In the genomic region with DNA sequence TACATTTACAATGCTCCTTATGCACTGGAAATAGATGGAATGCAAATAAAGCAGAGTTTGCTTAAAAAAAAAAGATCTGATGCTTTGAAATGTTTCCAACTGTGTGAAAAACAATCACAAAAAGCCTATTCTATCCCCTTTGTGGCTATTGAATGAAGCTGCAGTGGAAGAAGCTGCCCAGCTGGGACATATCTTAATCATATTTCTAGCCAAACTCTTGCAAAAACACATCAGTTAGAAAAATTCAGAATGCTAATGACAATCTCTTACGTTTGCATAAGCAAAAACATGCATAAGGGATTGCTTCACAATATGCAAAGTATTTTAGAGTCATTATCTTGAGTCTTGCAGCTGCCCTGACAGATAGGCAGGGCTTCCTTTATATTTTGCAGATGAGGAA, we compare ENCODE assay signal across 1 cellular context.
TF ChIP-seq lines count a peak whose summit lies in the region.

No MANE protein-coding gene starts in this region.

TF ChIP-seq in IMR-90, 13 proteins besides CTCF, POLR2A, EP300 and RAD21:
- no peak for TF ChIP-seq SMC3 (IDR thresholded peaks at IDR 0.05; ENCODE audit: low read depth, low read length)
- peak; percentile 71 for TF ChIP-seq CEBPB (IDR thresholded peaks at IDR 0.05; ENCODE audit: low read depth, low read length)
